In genomic region chr16:4113358-4114256, GRCh38 we compare ENCODE assay signal across 11 cellular contexts. TPM values are rescaled to one million over a fixed set of nuclear protein-coding genes. Genes with fewer than 3 reads are reported as not detected.
DNase-seq lines count a peak whose midpoint lies in the region; ATAC-seq and TF ChIP-seq lines count a peak whose summit lies in the region.
"Had no signal": no experiment of that assay in that cellular context is flagged by ENCODE, and none has a peak within 500 bp of the region (broad histone marks: within the 10 kb centered on the region; RNA-seq: fewer than 3 reads in every experiment).

No MANE protein-coding gene starts in this region.

- TF ChIP-seq CTCF in CD8-positive, alpha-beta T cell (IDR thresholded peaks at IDR 0.05): no peak
- TF ChIP-seq CTCF in esophagus squamous epithelium (IDR thresholded peaks at IDR 0.05) (no peak), ovary (IDR thresholded peaks at IDR 0.05) (no peak), prostate gland (IDR thresholded peaks at IDR 0.05) (no peak), GM13976 (IDR thresholded peaks at IDR 0.05; ENCODE audit: borderline replicate concordance, control extremely low read depth, extremely low read depth, insufficient read depth, missing control alignments) (no peak)

- peaks cover 47% of the 10 kb centered on the region for H3K4me1 Mint-ChIP-seq in CD8-positive, alpha-beta T cell (ENCODE audit: low read depth)

- peaks cover 33% of the 10 kb centered on the region for H3K4me1 ChIP-seq in CD8-positive, alpha-beta T cell (ENCODE audit: insufficient read depth, low read length)
- H3K4me1 ChIP-seq in esophagus squamous epithelium (peaks cover 19 to 75% (median 52%) of the 10 kb centered on the region in 3 donors), ovary (ENCODE audit: insufficient read depth) (peaks cover 19% of the 10 kb centered on the region), prostate gland (replicated peaks) (no peaks in the 10 kb centered on the region)

- H3K36me3 Mint-ChIP-seq in CD8-positive, alpha-beta T cell: peaks cover 2% of the 10 kb centered on the region

- H3K36me3 ChIP-seq in CD8-positive, alpha-beta T cell (ENCODE audit: insufficient read depth, low read length): no peaks in the 10 kb centered on the region
- H3K36me3 ChIP-seq in esophagus squamous epithelium: peaks cover 0 to 4% (median 0%) of the 10 kb centered on the region in 3 donors
- H3K36me3 ChIP-seq in ovary: no peaks in the 10 kb centered on the region
- H3K36me3 ChIP-seq in prostate gland: no peaks in the 10 kb centered on the region

- no peaks in the 10 kb centered on the region for H3K9me3 ChIP-seq in CD8-positive, alpha-beta T cell (ENCODE audit: low read length)
- no peaks in the 10 kb centered on the region for H3K9me3 ChIP-seq in esophagus squamous epithelium
- no peaks in the 10 kb centered on the region for H3K9me3 ChIP-seq in ovary
- H3K9me3 ChIP-seq in prostate gland: no peaks in the 10 kb centered on the region

- intact Hi-C loops in CD8-positive, alpha-beta T cell (cut with DNase I, micrococcal nuclease): no loop called here
- intact Hi-C loops in esophagus squamous epithelium (cut with DNase I) (no loop called here), ovary (cut with DNase I) (loop anchor here in 2 of 4 donors (10.0 kb wide), 2 partner anchors 99 to 129 kb away; no protein-coding TSS in a partner anchor), prostate gland (cut with DNase I) (loop anchor here (5.0 to 10.0 kb wide), 2 partner anchors 69 to 131 kb away; no protein-coding TSS in a partner anchor)

- POLR2A ChIA-PET in CD8-positive, alpha-beta T cell (lab: Charles Lee): no interaction called here

- 71 to 83% methylated on average over 25 to 34 of the region's 34 CpGs for WGBS in esophagus squamous epithelium, 2 donors
- 67 to 77% (median 67%) methylated on average over 34 of the region's 34 CpGs for WGBS in ovary, 3 donors
- 93% methylated on average over 34 of the region's 34 CpGs for WGBS in prostate gland

- in situ Hi-C loops in GM13976 (cut with MboI; ENCODE audit: low sequenced_read_pairs, unreplicated experiment): no loop called here

- H3K27me3 Mint-ChIP-seq in CD8-positive, alpha-beta T cell (ENCODE audit: low read depth): no peaks in the 10 kb centered on the region

- no peak for TF ChIP-seq EP300 in ovary (IDR thresholded peaks at IDR 0.05)

- DNase-seq in CD8-positive, alpha-beta T cell: no peak
- peak; percentile 18 to 59 for DNase-seq in NOMO-1 (lab: John Stamatoyannopoulos, UW; ENCODE audit: unreplicated experiment in 2 of 2)
- DNase-seq in esophagus squamous epithelium (lab: John Stamatoyannopoulos, UW): no peak
- no peak for DNase-seq in ovary
- no peak for DNase-seq in prostate gland (ENCODE audit: low spot score)
- DNase-seq in GM13976 (ENCODE audit: low spot score): no peak
- DNase-seq in T-helper 9 cell: no peak
- DNase-seq: activated CD4-positive, alpha-beta T cell treated with anti-CD3 and anti-CD28 coated beads for 1 hour; NCI-H187 had no signal

- H3K4me3 Mint-ChIP-seq in CD8-positive, alpha-beta T cell: peak overlapping the region; percentile 77

- no peaks in the 10 kb centered on the region for H3K27me3 ChIP-seq in CD8-positive, alpha-beta T cell (ENCODE audit: insufficient read depth, low read length)
- peaks cover 0 to 22% (median 0%) of the 10 kb centered on the region in 4 donors for H3K27me3 ChIP-seq in esophagus squamous epithelium
- no peaks in the 10 kb centered on the region for H3K27me3 ChIP-seq in ovary
- no peaks in the 10 kb centered on the region for H3K27me3 ChIP-seq in prostate gland (replicated peaks; ENCODE audit: insufficient read depth)

- no peak overlapping the region for H3K27ac Mint-ChIP-seq in CD8-positive, alpha-beta T cell

- TF ChIP-seq POLR2A in esophagus squamous epithelium (IDR thresholded peaks at IDR 0.05): no peak
- TF ChIP-seq POLR2A in ovary (IDR thresholded peaks at IDR 0.05): no peak
- no peak for TF ChIP-seq POLR2A in prostate gland (IDR thresholded peaks at IDR 0.05)

- CTCF ChIA-PET in CD8-positive, alpha-beta T cell (lab: Charles Lee): interaction anchor here (1.0 kb wide), 1 partner anchor 141 kb away, joined by 3 read pairs; no protein-coding TSS in a partner anchor

- H3K27ac ChIP-seq in CD8-positive, alpha-beta T cell (ENCODE audit: low read depth, low read length): no peak overlapping the region
- no peak overlapping the region for H3K27ac ChIP-seq in esophagus squamous epithelium
- no peak overlapping the region for H3K27ac ChIP-seq in ovary
- no peak overlapping the region for H3K27ac ChIP-seq in prostate gland
- H3K27ac ChIP-seq: epithelial cell of prostate had no signal

- H3K9me3 Mint-ChIP-seq in CD8-positive, alpha-beta T cell: no peaks in the 10 kb centered on the region

- H3K4me3 ChIP-seq in CD8-positive, alpha-beta T cell (ENCODE audit: low read depth, low read length): no peak overlapping the region
- peak overlapping the region in 3 of 4 donors; percentile 28 to 74 (median 64) for H3K4me3 ChIP-seq in esophagus squamous epithelium
- peak overlapping the region; percentile 29 for H3K4me3 ChIP-seq in ovary
- no peak overlapping the region for H3K4me3 ChIP-seq in prostate gland

- ATAC-seq in CD8-positive, alpha-beta T cell: no peak
- ATAC-seq in GM21825 (IDR thresholded peaks at IDR 0.05; ENCODE audit: unreplicated experiment): no peak

RNA-seq across cellular contexts. Expression of gene ADCY9, which starts 2.6 kb away (rescaled TPM):
- 1 to 10 TPM; 4.2 to 4.3 TPM for total RNA-seq in CD8-positive, alpha-beta T cell
- total RNA-seq in esophagus squamous epithelium (10 to 100 TPM in 2 of 4 donors, 1 to 10 TPM in 2; 6.3 to 22.3 (median 11.2) TPM), ovary (10 to 100 TPM; 10.7 to 31.3 (median 25.8) TPM), prostate gland (10 to 100 TPM in 1 of 2 donors, 1 to 10 TPM in 1; 7.2 to 58.3 TPM)
- polyA plus RNA-seq in ovary: 10 to 100 TPM; 15.1 to 17.8 TPM

Comparison
In these comparisons a context has a peak if more than half of its experiments do, and no peak if none do; other contexts are left out.
1. DNase-seq: peak in NOMO-1 (2 of 2); none in CD8-positive, alpha-beta T cell (0 of 7), esophagus squamous epithelium (single experiment), ovary (0 of 5), prostate gland (single experiment), GM13976 (single experiment) and T-helper 9 cell (single experiment).
2. H3K4me3 ChIP-seq: peak in esophagus squamous epithelium (3 of 4) and ovary (single experiment); none in CD8-positive, alpha-beta T cell (single experiment) and prostate gland (0 of 2).